ENCODE assay signal across 28 cellular contexts in genomic region chr10:92915892-92916291, GRCh38.
"Had no signal": no experiment of that assay in that cellular context is flagged by ENCODE, and none has a peak within 500 bp of the region (broad histone marks: within the 10 kb centered on the region; RNA-seq: fewer than 3 reads in every experiment).

No MANE protein-coding gene starts in this region.

- H3K4me1 ChIP-seq: left lung, lower lobe of right lung, parathyroid adenoma, psoas muscle, right lobe of liver, stomach, testis, thyroid gland, transverse colon, upper lobe of left lung, vagina had no signal

- H3K79me2 ChIP-seq: parathyroid adenoma had no signal

- H3K27ac ChIP-seq: left lung, lower lobe of right lung, neural progenitor cell, neutrophil, parathyroid adenoma, psoas muscle, right lobe of liver, stomach, testis, thyroid gland, transverse colon, upper lobe of left lung, vagina had no signal

- H2AFZ ChIP-seq: neural progenitor cell, parathyroid adenoma had no signal

- ATAC-seq: left colon; left lung; lower lobe of right lung; natural killer cell; psoas muscle; right lobe of liver; stimulated activated naive B cell treated with anti-CD40 and anti-IgM and Interleukin-4, amounts not matched to agents 10 μg/mL and 1 μg/mL and 100 μg/mL, for 72 hours; stimulated activated naive CD8-positive, alpha-beta T cell treated with anti-CD3 and anti-CD28 coated beads, Interleukin-15, Interleukin-2, amounts not matched to agents 100 U/mL and 50 U/mL, for 24 hours had no signal

- FAIRE-seq: islet of Langerhans, kidney had no signal

- H3K4me3 ChIP-seq: left lung, lower lobe of right lung, neural progenitor cell, psoas muscle, right lobe of liver, smooth muscle cell, stomach, testis, thyroid gland, transverse colon, upper lobe of left lung, vagina had no signal

- H3K36me3 ChIP-seq: lower lobe of right lung, right lobe of liver, thyroid gland, transverse colon, vagina had no signal

- H3K4me2 ChIP-seq: neural progenitor cell, smooth muscle cell had no signal

- DNase-seq: hippocampal formation; immature natural killer cell; kidney; left colon; left lung; lower lobe of right lung; mesendoderm; naive B cell; natural killer cell; nephron progenitor cell; occipital lobe; psoas muscle; right lobe of liver; stimulated activated CD4-positive, alpha-beta T cell treated with anti-CD3 and anti-CD28 coated beads, Interleukin-1b, Interleukin-23, amount 100 ng/mL, for 48 hours; stimulated activated CD4-positive, alpha-beta T cell treated with anti-CD3 and anti-CD28 coated beads, Interleukin-2, amount 100 ng/mL, for 48 hours; stimulated activated naive B cell treated with anti-CD40 and anti-IgM and Interleukin-4, amounts not matched to agents 10 μg/mL and 1 μg/mL and 100 μg/mL, for 72 hours; stimulated activated naive CD8-positive, alpha-beta T cell treated with anti-CD3 and anti-CD28 coated beads, Interleukin-15, Interleukin-2, amounts not matched to agents 100 U/mL and 50 U/mL, for 24 hours; stomach; testis; thyroid gland; transverse colon; upper lobe of left lung had no signal

- H3K9me3 ChIP-seq: lower lobe of right lung, neutrophil, right lobe of liver, testis, thyroid gland had no signal

- H3K27me3 ChIP-seq: left lung, neural progenitor cell, neutrophil, right lobe of liver, stomach, testis, thyroid gland, transverse colon, upper lobe of left lung, vagina had no signal

- H3K9ac ChIP-seq: neural progenitor cell, parathyroid adenoma had no signal
